Comparison of ENCODE assay signal across 16 cellular contexts in genomic region chr4:7778524-7779193, GRCh38.
DNase-seq lines count a peak whose midpoint lies in the region; ATAC-seq and TF ChIP-seq lines count a peak whose summit lies in the region.
"Had no signal": no experiment of that assay in that cellular context is flagged by ENCODE, and none has a peak within 500 bp of the region (broad histone marks: within the 10 kb centered on the region; RNA-seq: fewer than 3 reads in every experiment).

No MANE protein-coding gene starts in this region.

- peaks cover 34% of the 10 kb centered on the region for H3K4me1 Mint-ChIP-seq in activated T-helper 2 cell treated with anti-CD3 and anti-CD28 coated beads, Interferon-gamma antibody, Interleukin-2, Interleukin-4, amounts not matched to agents 10 μg/mL and 5 μg/mL and 100 μg/mL, durations not matched to agents 14 hours and 24 hours and 36 hours (ENCODE audit: low read depth)

- H3K27ac Mint-ChIP-seq in activated T-helper 2 cell treated with anti-CD3 and anti-CD28 coated beads, Interferon-gamma antibody, Interleukin-2, Interleukin-4, amounts not matched to agents 10 μg/mL and 5 μg/mL and 100 μg/mL, durations not matched to agents 14 hours and 24 hours and 36 hours: no peak overlapping the region

- H3K27me3 ChIP-seq in gastroesophageal sphincter (no peaks in the 10 kb centered on the region), sigmoid colon (no peaks in the 10 kb centered on the region)

- ATAC-seq in gastroesophageal sphincter: peak; percentile 36
- ATAC-seq in HG03354 (IDR thresholded peaks at IDR 0.05; ENCODE audit: poor library complexity, severe bottlenecking, unreplicated experiment): no peak
- ATAC-seq: GM12878, psoas muscle had no signal

- no peaks in the 10 kb centered on the region for H3K9me3 Mint-ChIP-seq in activated T-helper 2 cell treated with anti-CD3 and anti-CD28 coated beads, Interferon-gamma antibody, Interleukin-2, Interleukin-4, amounts not matched to agents 10 μg/mL and 5 μg/mL and 100 μg/mL, durations not matched to agents 14 hours and 24 hours and 36 hours

- TF ChIP-seq CTCF in WI38 (IDR thresholded peaks at IDR 0.05; ENCODE audit: low read depth, low read length) (no peak), gastroesophageal sphincter (IDR thresholded peaks at IDR 0.05) (no peak), sigmoid colon (IDR thresholded peaks at IDR 0.05) (no peak)

- DNase-seq in NCI-H1105 treated with DMSO at 0.1 percent for 48 hours (lab: John Stamatoyannopoulos, UW) (peak; percentile 4), NCI-H1105 (lab: John Stamatoyannopoulos, UW) (no peak), sigmoid colon (peak; percentile 55), SHP77 (lab: John Stamatoyannopoulos, UW) (no peak)
- no peak for DNase-seq in activated T-helper 2 cell treated with anti-CD3 and anti-CD28 coated beads, Interferon-gamma antibody, Interleukin-2, Interleukin-4, amounts not matched to agents 10 μg/mL and 5 μg/mL and 100 μg/mL, durations not matched to agents 14 hours and 24 hours and 36 hours (ENCODE audit: low spot score)
- DNase-seq: activated CD4-positive, CD25-positive, alpha-beta regulatory T cell treated with anti-CD3 and anti-CD28 coated beads, Interleukin-2, amount 50 U/mL, for 72 hours; activated naive CD4-positive, alpha-beta T cell; H7; NCI-H1417 treated with DMSO at 0.1 percent for 48 hours; psoas muscle had no signal

- H3K4me3 Mint-ChIP-seq in activated T-helper 2 cell treated with anti-CD3 and anti-CD28 coated beads, Interferon-gamma antibody, Interleukin-2, Interleukin-4, amounts not matched to agents 10 μg/mL and 5 μg/mL and 100 μg/mL, durations not matched to agents 14 hours and 24 hours and 36 hours (ENCODE audit: low read depth): no peak overlapping the region

- peaks cover 0 to 60% (median 16%) of the 10 kb centered on the region in 3 donors for H3K4me1 ChIP-seq in gastroesophageal sphincter
- peaks cover 0 to 57% (median 45%) of the 10 kb centered on the region in 4 donors for H3K4me1 ChIP-seq in sigmoid colon
- H3K4me1 ChIP-seq: psoas muscle had no signal

- H3K4me3 ChIP-seq in WI38 (ENCODE audit: low read depth, low read length): peak overlapping the region; percentile 2
- peak overlapping the region; percentile 6 to 36 for H3K4me3 ChIP-seq in gastroesophageal sphincter
- H3K4me3 ChIP-seq in sigmoid colon: peak overlapping the region in 3 of 4 donors; percentile 15 to 25 (median 21)
- H3K4me3 ChIP-seq: GM12878, psoas muscle, SK-N-MC had no signal

- H3K36me3 ChIP-seq in gastroesophageal sphincter (peaks cover 0 to 53% of the 10 kb centered on the region in 2 donors), sigmoid colon (peaks cover 0 to 47% (median 26%) of the 10 kb centered on the region in 4 donors)

- WGBS in gastroesophageal sphincter (ENCODE audit: low coverage in 1 of 2), 2 donors: 52 to 53% methylated on average over 5 to 12 of the region's 18 CpGs
- 75 to 86% methylated on average over 18 of the region's 18 CpGs for WGBS in sigmoid colon, 2 donors

- H3K36me3 Mint-ChIP-seq in activated T-helper 2 cell treated with anti-CD3 and anti-CD28 coated beads, Interferon-gamma antibody, Interleukin-2, Interleukin-4, amounts not matched to agents 10 μg/mL and 5 μg/mL and 100 μg/mL, durations not matched to agents 14 hours and 24 hours and 36 hours (ENCODE audit: low read depth): peaks cover 32% of the 10 kb centered on the region

- no peak for TF ChIP-seq EP300 in gastroesophageal sphincter (IDR thresholded peaks at IDR 0.05)
- no peak for TF ChIP-seq EP300 in sigmoid colon (IDR thresholded peaks at IDR 0.05)

- no peaks in the 10 kb centered on the region for H3K9me3 ChIP-seq in gastroesophageal sphincter
- H3K9me3 ChIP-seq in sigmoid colon: no peaks in the 10 kb centered on the region
- H3K9me3 ChIP-seq: psoas muscle had no signal

- intact Hi-C loops in sigmoid colon (cut with DNase I): no loop called here
- intact Hi-C loops in activated T-helper 2 cell treated with anti-CD3 and anti-CD28 coated beads, Interferon-gamma antibody, Interleukin-2, Interleukin-4, amounts not matched to agents 10 μg/mL and 5 μg/mL and 100 μg/mL, durations not matched to agents 14 hours and 24 hours and 36 hours (cut with micrococcal nuclease): no loop called here

- H3K27ac ChIP-seq in gastroesophageal sphincter: peak overlapping the region; percentile 5 to 80 (median 76)
- peak overlapping the region; percentile 43 to 77 (median 72) for H3K27ac ChIP-seq in sigmoid colon
- H3K27ac ChIP-seq: 22Rv1, psoas muscle, SK-N-MC had no signal

- TF ChIP-seq POLR2A in gastroesophageal sphincter (IDR thresholded peaks at IDR 0.05) (no peak), sigmoid colon (IDR thresholded peaks at IDR 0.05) (no peak)

- H3K27me3 Mint-ChIP-seq in activated T-helper 2 cell treated with anti-CD3 and anti-CD28 coated beads, Interferon-gamma antibody, Interleukin-2, Interleukin-4, amounts not matched to agents 10 μg/mL and 5 μg/mL and 100 μg/mL, durations not matched to agents 14 hours and 24 hours and 36 hours (ENCODE audit: low read depth): no peaks in the 10 kb centered on the region

Comparison
In these comparisons a context has a peak if more than half of its experiments do, and no peak if none do; other contexts are left out.
1. DNase-seq: peak in NCI-H1105 treated with DMSO at 0.1 percent for 48 hours (single experiment) and sigmoid colon (single experiment); none in NCI-H1105 (single experiment), activated T-helper 2 cell treated with anti-CD3 and anti-CD28 coated beads, Interferon-gamma antibody, Interleukin-2, Interleukin-4, amounts not matched to agents 10 μg/mL and 5 μg/mL and 100 μg/mL, durations not matched to agents 14 hours and 24 hours and 36 hours (single experiment) and SHP77 (0 of 2).
2. Peak in every context shown above with its lines, with median percentiles within 50 percentile points of each other: H3K4me3 ChIP-seq.